Comparison of ENCODE assay signal across 12 cellular contexts in the genomic region with DNA sequence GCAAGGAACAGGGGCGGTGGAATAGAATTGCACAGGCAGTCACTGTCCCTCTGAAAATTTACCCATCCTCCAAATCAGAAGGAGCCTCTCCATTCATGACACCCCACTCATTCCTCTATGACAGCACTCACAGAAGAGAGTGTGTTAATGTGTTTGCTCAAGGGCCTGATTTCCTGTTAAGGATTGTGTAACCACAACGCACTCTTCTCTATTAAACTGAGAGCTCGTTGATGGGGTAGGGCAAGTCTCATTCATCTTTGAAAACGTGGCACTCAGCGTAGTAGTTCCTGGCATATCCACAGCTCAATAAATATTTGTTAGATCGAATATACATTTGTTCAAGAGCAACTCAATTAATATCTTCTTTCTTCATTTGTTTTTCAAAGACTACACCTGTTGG.
DNase-seq lines count a peak whose midpoint lies in the region; ATAC-seq lines count a peak whose summit lies in the region.
"Had no signal": no experiment of that assay in that cellular context is flagged by ENCODE, and none has a peak within 500 bp of the region (broad histone marks: within the 10 kb centered on the region; RNA-seq: fewer than 3 reads in every experiment).

No MANE protein-coding gene starts in this region.

- ATAC-seq in HG03175 (IDR thresholded peaks at IDR 0.05; ENCODE audit: unreplicated experiment) (no peak), GM18909 (IDR thresholded peaks at IDR 0.05; ENCODE audit: poor library complexity, unreplicated experiment) (no peak)
- ATAC-seq: sciatic nerve had no signal

- DNase-seq in CD1c-positive myeloid dendritic cell (ENCODE audit: extremely low spot score) = peak; percentile 62
- peak; percentile 52 for DNase-seq in NCI-H1105 (lab: John Stamatoyannopoulos, UW)
- DNase-seq in NCI-H748 treated with DMSO at 0.1 percent for 48 hours (lab: John Stamatoyannopoulos, UW) = peak; percentile 98
- DNase-seq in iris pigment epithelial cell (ENCODE audit: low read depth) = peak; percentile 53
- DNase-seq in stimulated activated CD4-positive, alpha-beta T cell treated with anti-CD3 and anti-CD28 coated beads, Interleukin-12 subunit alpha, Interleukin-12 subunit beta, amount 100 ng/mL, for 4 hours = no peak
- DNase-seq in stimulated activated naive CD4-positive, alpha-beta T cell treated with Interleukin-2 at 50 U/mL for 16 hours (lab: John Stamatoyannopoulos, UW) = no peak
- DNase-seq: activated CD4-positive, alpha-beta T cell treated with anti-CD3 and anti-CD28 coated beads for 4 hours; NCI-H446; SW 1271 had no signal

Comparison
In these comparisons a context has a peak if more than half of its experiments do, and no peak if none do; other contexts are left out.
1. DNase-seq: peak in CD1c-positive myeloid dendritic cell (single experiment), NCI-H1105 (single experiment), NCI-H748 treated with DMSO at 0.1 percent for 48 hours (single experiment) and iris pigment epithelial cell (single experiment); none in stimulated activated CD4-positive, alpha-beta T cell treated with anti-CD3 and anti-CD28 coated beads, Interleukin-12 subunit alpha, Interleukin-12 subunit beta, amount 100 ng/mL, for 4 hours (single experiment) and stimulated activated naive CD4-positive, alpha-beta T cell treated with Interleukin-2 at 50 U/mL for 16 hours (single experiment).